1 cellular context compared by ENCODE assay signal in genomic region chr6:84525907-84526306, GRCh38.
TF ChIP-seq lines count a peak whose summit lies in the region.

No MANE protein-coding gene starts in this region.

TF ChIP-seq in GM23338, 12 proteins besides CTCF, POLR2A, EP300 and RAD21 (continued from another document):
- TF ChIP-seq, protein P1, sequence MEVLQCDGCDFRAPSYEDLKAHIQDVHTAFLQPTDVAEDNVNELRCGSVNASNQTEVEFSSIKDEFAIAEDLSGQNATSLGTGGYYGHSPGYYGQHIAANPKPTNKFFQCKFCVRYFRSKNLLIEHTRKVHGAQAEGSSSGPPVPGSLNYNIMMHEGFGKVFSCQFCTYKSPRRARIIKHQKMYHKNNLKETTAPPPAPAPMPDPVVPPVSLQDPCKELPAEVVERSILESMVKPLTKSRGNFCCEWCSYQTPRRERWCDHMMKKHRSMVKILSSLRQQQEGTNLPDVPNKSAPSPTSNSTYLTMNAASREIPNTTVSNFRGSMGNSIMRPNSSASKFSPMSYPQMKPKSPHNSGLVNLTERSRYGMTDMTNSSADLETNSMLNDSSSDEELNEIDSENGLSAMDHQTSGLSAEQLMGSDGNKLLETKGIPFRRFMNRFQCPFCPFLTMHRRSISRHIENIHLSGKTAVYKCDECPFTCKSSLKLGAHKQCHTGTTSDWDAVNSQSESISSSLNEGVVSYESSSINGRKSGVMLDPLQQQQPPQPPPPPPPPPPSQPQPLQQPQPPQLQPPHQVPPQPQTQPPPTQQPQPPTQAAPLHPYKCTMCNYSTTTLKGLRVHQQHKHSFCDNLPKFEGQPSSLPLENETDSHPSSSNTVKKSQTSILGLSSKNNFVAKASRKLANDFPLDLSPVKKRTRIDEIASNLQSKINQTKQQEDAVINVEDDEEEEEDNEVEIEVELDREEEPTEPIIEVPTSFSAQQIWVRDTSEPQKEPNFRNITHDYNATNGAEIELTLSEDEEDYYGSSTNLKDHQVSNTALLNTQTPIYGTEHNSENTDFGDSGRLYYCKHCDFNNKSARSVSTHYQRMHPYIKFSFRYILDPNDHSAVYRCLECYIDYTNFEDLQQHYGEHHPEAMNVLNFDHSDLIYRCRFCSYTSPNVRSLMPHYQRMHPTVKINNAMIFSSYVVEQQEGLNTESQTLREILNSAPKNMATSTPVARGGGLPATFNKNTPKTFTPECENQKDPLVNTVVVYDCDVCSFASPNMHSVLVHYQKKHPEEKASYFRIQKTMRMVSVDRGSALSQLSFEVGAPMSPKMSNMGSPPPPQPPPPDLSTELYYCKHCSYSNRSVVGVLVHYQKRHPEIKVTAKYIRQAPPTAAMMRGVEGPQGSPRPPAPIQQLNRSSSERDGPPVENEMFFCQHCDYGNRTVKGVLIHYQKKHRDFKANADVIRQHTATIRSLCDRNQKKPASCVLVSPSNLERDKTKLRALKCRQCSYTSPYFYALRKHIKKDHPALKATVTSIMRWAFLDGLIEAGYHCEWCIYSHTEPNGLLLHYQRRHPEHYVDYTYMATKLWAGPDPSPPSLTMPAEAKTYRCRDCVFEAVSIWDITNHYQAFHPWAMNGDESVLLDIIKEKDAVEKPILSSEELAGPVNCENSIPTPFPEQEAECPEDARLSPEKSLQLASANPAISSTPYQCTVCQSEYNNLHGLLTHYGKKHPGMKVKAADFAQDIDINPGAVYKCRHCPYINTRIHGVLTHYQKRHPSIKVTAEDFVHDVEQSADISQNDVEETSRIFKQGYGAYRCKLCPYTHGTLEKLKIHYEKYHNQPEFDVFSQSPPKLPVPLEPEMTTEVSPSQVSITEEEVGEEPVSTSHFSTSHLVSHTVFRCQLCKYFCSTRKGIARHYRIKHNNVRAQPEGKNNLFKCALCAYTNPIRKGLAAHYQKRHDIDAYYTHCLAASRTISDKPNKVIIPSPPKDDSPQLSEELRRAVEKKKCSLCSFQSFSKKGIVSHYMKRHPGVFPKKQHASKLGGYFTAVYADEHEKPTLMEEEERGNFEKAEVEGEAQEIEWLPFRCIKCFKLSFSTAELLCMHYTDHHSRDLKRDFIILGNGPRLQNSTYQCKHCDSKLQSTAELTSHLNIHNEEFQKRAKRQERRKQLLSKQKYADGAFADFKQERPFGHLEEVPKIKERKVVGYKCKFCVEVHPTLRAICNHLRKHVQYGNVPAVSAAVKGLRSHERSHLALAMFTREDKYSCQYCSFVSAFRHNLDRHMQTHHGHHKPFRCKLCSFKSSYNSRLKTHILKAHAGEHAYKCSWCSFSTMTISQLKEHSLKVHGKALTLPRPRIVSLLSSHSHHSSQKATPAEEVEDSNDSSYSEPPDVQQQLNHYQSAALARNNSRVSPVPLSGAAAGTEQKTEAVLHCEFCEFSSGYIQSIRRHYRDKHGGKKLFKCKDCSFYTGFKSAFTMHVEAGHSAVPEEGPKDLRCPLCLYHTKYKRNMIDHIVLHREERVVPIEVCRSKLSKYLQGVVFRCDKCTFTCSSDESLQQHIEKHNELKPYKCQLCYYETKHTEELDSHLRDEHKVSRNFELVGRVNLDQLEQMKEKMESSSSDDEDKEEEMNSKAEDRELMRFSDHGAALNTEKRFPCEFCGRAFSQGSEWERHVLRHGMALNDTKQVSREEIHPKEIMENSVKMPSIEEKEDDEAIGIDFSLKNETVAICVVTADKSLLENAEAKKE (CRISPR knock-in tag; IDR thresholded peaks at IDR 0.05) = no peak
- TF ChIP-seq CREB1 (CRISPR knock-in tag; IDR thresholded peaks at IDR 0.05; ENCODE audit: low read depth) (no peak), ZNF331 (CRISPR knock-in tag; IDR thresholded peaks at IDR 0.05; ENCODE audit: low read depth) (no peak)
